Comparison of ENCODE assay signal across 13 cellular contexts in genomic region chr10:28569506-28570159, GRCh38. TPM values are rescaled to one million over a fixed set of nuclear protein-coding genes. Genes with fewer than 3 reads are reported as not detected.
A peak's percentile ranks its signal among the peaks of the same experiment; 100 is the strongest.
DNase-seq lines count a peak whose midpoint lies in the region; ATAC-seq and TF ChIP-seq lines count a peak whose summit lies in the region.
"Had no signal": no experiment of that assay in that cellular context is flagged by ENCODE, and none has a peak within 500 bp of the region (broad histone marks: within the 10 kb centered on the region; RNA-seq: fewer than 3 reads in every experiment).

No MANE protein-coding gene starts in this region.

- H3K4me3 Mint-ChIP-seq in activated CD4-positive, alpha-beta T cell treated with anti-CD3 and anti-CD28 coated beads for 36 hours = no peak overlapping the region
- H3K4me3 Mint-ChIP-seq in progenitor cell of endocrine pancreas (ENCODE audit: low read depth) (no peak overlapping the region), MCF 10A (ENCODE audit: unreplicated experiment) (no peak overlapping the region)

- H4K20me1 ChIP-seq in fibroblast of lung (ENCODE audit: control insufficient read depth, extremely low read depth, insufficient read depth, low read length) = peaks cover 14% of the 10 kb centered on the region

- H3K4me3 ChIP-seq in fibroblast of lung (replicated peaks in 1 of 4; ENCODE audit: control extremely low read depth in 1 of 4, insufficient read depth in 1 of 4, low read depth in 3 of 4, low read length in 4 of 4) (no peak overlapping the region), gastroesophageal sphincter (no peak overlapping the region)

- POLR2A ChIA-PET in activated CD4-positive, alpha-beta T cell treated with anti-CD3 and anti-CD28 coated beads for 36 hours (lab: Charles Lee) = no interaction called here
- POLR2A ChIA-PET in MCF 10A (lab: Yijun Ruan, JAX) = no interaction called here

- intact Hi-C loops in activated CD4-positive, alpha-beta T cell treated with anti-CD3 and anti-CD28 coated beads for 36 hours (cut with DNase I, micrococcal nuclease) = loop anchor here in 1 of 2 experiments (5.0 kb wide), 1 partner anchor 37 kb away; the partner anchor contains the start of gene WAC
- intact Hi-C loops in MCF 10A (cut with micrococcal nuclease) = no loop called here

- WGBS in gastroesophageal sphincter (ENCODE audit: low coverage in 1 of 2), 2 donors = 27 to 36% methylated on average over 3 of the region's 3 CpGs

- no peak overlapping the region for H2AFZ ChIP-seq in fibroblast of lung (ENCODE audit: low read length)

- peak overlapping the region; percentile 34 for H3K27ac Mint-ChIP-seq in activated CD4-positive, alpha-beta T cell treated with anti-CD3 and anti-CD28 coated beads for 36 hours
- H3K27ac Mint-ChIP-seq in progenitor cell of endocrine pancreas (peak overlapping the region; percentile 84), MCF 10A (ENCODE audit: low read depth, unreplicated experiment) (no peak overlapping the region)

- no TSS peak for BruUV-seq in MCF 10A (replicated peaks; lab: Mats Ljungman, UMichigan)

- H3K27me3 ChIP-seq in fibroblast of lung (ENCODE audit: control insufficient read depth, insufficient read depth, low read length) = no peaks in the 10 kb centered on the region
- no peaks in the 10 kb centered on the region for H3K27me3 ChIP-seq in gastroesophageal sphincter

- no peaks in the 10 kb centered on the region for H3K4me1 ChIP-seq in fibroblast of lung (ENCODE audit: control insufficient read depth, extremely low read depth, insufficient read depth, low read length)
- peaks cover 15 to 100% (median 26%) of the 10 kb centered on the region in 3 donors for H3K4me1 ChIP-seq in gastroesophageal sphincter

- no peak for DNase-seq in activated CD4-positive, alpha-beta T cell treated with anti-CD3 and anti-CD28 coated beads for 36 hours
- DNase-seq in activated CD4-positive, alpha-beta T cell treated with anti-CD3 and anti-CD28 coated beads, Interleukin-2, amount 50 U/mL, for 4 hours = no peak
- DNase-seq in SK-MEL-5 (ENCODE audit: low read depth, low spot score) = peak; percentile 66
- DNase-seq in fibroblast of lung (ENCODE audit: low read depth in 2 of 2) = peak; percentile 61 to 65
- no peak for DNase-seq in progenitor cell of endocrine pancreas (ENCODE audit: low spot score, unreplicated experiment)
- DNase-seq in MCF 10A (ENCODE audit: unreplicated experiment) = no peak
- DNase-seq: AML-193; amniotic stem cell; hypothalamus; NCI-H2107; stimulated activated CD8-positive, alpha-beta memory T cell treated with anti-CD3 and anti-CD28 coated beads, Interleukin-4, amount 100 ng/mL, for 48 hours had no signal

- no peak for TF ChIP-seq CTCF in fibroblast of lung (conservative IDR thresholded peaks at IDR 0.05 in 1 of 2, IDR thresholded peaks at IDR 0.05 in 1 of 2; ENCODE audit: low read depth in 1 of 2, low read length in 2 of 2)
- no peak for TF ChIP-seq CTCF in progenitor cell of endocrine pancreas (IDR thresholded peaks at IDR 0.05; ENCODE audit: unreplicated experiment)
- TF ChIP-seq CTCF in gastroesophageal sphincter (IDR thresholded peaks at IDR 0.05) = no peak
- TF ChIP-seq CTCF in MCF 10A (IDR thresholded peaks at IDR 0.05; ENCODE audit: unreplicated experiment) = no peak

- H3K27ac ChIP-seq in fibroblast of lung (ENCODE audit: insufficient read depth, low read length) = peak overlapping the region; percentile 22
- no peak overlapping the region for H3K27ac ChIP-seq in gastroesophageal sphincter

- peaks cover 34% of the 10 kb centered on the region for H3K36me3 Mint-ChIP-seq in activated CD4-positive, alpha-beta T cell treated with anti-CD3 and anti-CD28 coated beads for 36 hours (ENCODE audit: low read depth)
- H3K36me3 Mint-ChIP-seq in progenitor cell of endocrine pancreas (ENCODE audit: insufficient read depth) (peaks cover 16% of the 10 kb centered on the region), MCF 10A (ENCODE audit: insufficient read depth, unreplicated experiment) (peaks cover 68% of the 10 kb centered on the region)

- no peak overlapping the region for H3K9ac ChIP-seq in fibroblast of lung (ENCODE audit: insufficient read depth, low read length)

- H3K4me2 ChIP-seq in fibroblast of lung (ENCODE audit: extremely low read depth, insufficient read depth, low read length) = peak overlapping the region; percentile 29

- in situ Hi-C loops in SK-MEL-5 (cut with HindIII; ENCODE audit: low pct_unique_long_range_greater_than_20kb, low sequenced_read_pairs) = no loop called here

- H3K79me2 ChIP-seq in fibroblast of lung (ENCODE audit: control insufficient read depth, insufficient read depth, low read length) = peaks cover 97% of the 10 kb centered on the region

- ATAC-seq in activated CD4-positive, alpha-beta T cell treated with anti-CD3 and anti-CD28 coated beads for 36 hours = peak; percentile 72
- ATAC-seq in gastroesophageal sphincter (no peak), HG02763 (IDR thresholded peaks at IDR 0.05; ENCODE audit: unreplicated experiment) (no peak)

- no peaks in the 10 kb centered on the region for H3K9me3 ChIP-seq in fibroblast of lung (ENCODE audit: control insufficient read depth, insufficient read depth, low read depth, low read length)
- no peaks in the 10 kb centered on the region for H3K9me3 ChIP-seq in gastroesophageal sphincter

- peaks cover 88% of the 10 kb centered on the region for H3K4me1 Mint-ChIP-seq in activated CD4-positive, alpha-beta T cell treated with anti-CD3 and anti-CD28 coated beads for 36 hours
- peaks cover 33% of the 10 kb centered on the region for H3K4me1 Mint-ChIP-seq in progenitor cell of endocrine pancreas (ENCODE audit: low read depth)
- H3K4me1 Mint-ChIP-seq in MCF 10A (ENCODE audit: insufficient read depth, unreplicated experiment) = peaks cover 37% of the 10 kb centered on the region

- H3K36me3 ChIP-seq in fibroblast of lung (ENCODE audit: control insufficient read depth, insufficient read depth, low read length) (peaks cover 2% of the 10 kb centered on the region), gastroesophageal sphincter (peaks cover 0 to 10% of the 10 kb centered on the region in 2 donors)

- TF ChIP-seq EP300 in gastroesophageal sphincter (IDR thresholded peaks at IDR 0.05) = no peak

- no peaks in the 10 kb centered on the region for H3K27me3 Mint-ChIP-seq in activated CD4-positive, alpha-beta T cell treated with anti-CD3 and anti-CD28 coated beads for 36 hours
- H3K27me3 Mint-ChIP-seq in progenitor cell of endocrine pancreas (no peaks in the 10 kb centered on the region), MCF 10A (ENCODE audit: insufficient read depth, unreplicated experiment) (no peaks in the 10 kb centered on the region)

- no peaks in the 10 kb centered on the region for H3K9me3 Mint-ChIP-seq in activated CD4-positive, alpha-beta T cell treated with anti-CD3 and anti-CD28 coated beads for 36 hours (ENCODE audit: low read depth)
- H3K9me3 Mint-ChIP-seq in progenitor cell of endocrine pancreas (ENCODE audit: low read depth) (no peaks in the 10 kb centered on the region), MCF 10A (ENCODE audit: unreplicated experiment) (no peaks in the 10 kb centered on the region)

- TF ChIP-seq POLR2A in gastroesophageal sphincter (IDR thresholded peaks at IDR 0.05) = no peak

- CTCF ChIA-PET in activated CD4-positive, alpha-beta T cell treated with anti-CD3 and anti-CD28 coated beads for 36 hours (lab: Charles Lee) = no interaction called here
- CTCF ChIA-PET in MCF 10A (lab: Yijun Ruan, JAX) = no interaction called here

RNA-seq across cellular contexts. Expression of gene WAC, which starts 36.7 kb away (rescaled TPM):
- 100 to 1,000 TPM; 103 to 136 TPM for total RNA-seq in activated CD4-positive, alpha-beta T cell treated with anti-CD3 and anti-CD28 coated beads for 36 hours
- 58.6 and 63.7 TPM in 2 replicates for total RNA-seq in SK-MEL-5 (2014; rRNA removed; shearing (Covaris generic))
- 54.0 and 83.8 TPM in 2 replicates for polyA plus RNA-seq in SK-MEL-5 (2015; cell fraction: cytosol; rRNA removed)
- polyA plus RNA-seq in SK-MEL-5 (2015; cell fraction: nucleus; rRNA removed) = 69.6 and 105 TPM in 2 replicates
- 52.4 and 65.7 TPM in 2 replicates for total RNA-seq in fibroblast of lung
- polyA plus RNA-seq in fibroblast of lung = 76.1 and 94.2 TPM in 2 replicates
- polyA plus RNA-seq in fibroblast of lung (2012) = 41.9 and 53.1 TPM in 2 replicates
- polyA minus RNA-seq in fibroblast of lung (ENCODE audit: low replicate concordance) = 20.3 and 38.6 TPM in 2 replicates
- total RNA-seq in progenitor cell of endocrine pancreas = 133 and 140 TPM in 2 replicates
- 100 to 1,000 TPM; 141 to 162 (median 155) TPM for total RNA-seq in gastroesophageal sphincter
- 151 and 155 TPM in 2 replicates for total RNA-seq in MCF 10A (2022)

Comparison
In these comparisons a context has a peak if more than half of its experiments do, and no peak if none do; other contexts are left out.
1. DNase-seq: peak in SK-MEL-5 (single experiment) and fibroblast of lung (2 of 2); none in activated CD4-positive, alpha-beta T cell treated with anti-CD3 and anti-CD28 coated beads for 36 hours (single experiment), activated CD4-positive, alpha-beta T cell treated with anti-CD3 and anti-CD28 coated beads, Interleukin-2, amount 50 U/mL, for 4 hours (0 of 2), progenitor cell of endocrine pancreas (single experiment) and MCF 10A (single experiment).